Comparison of ENCODE assay signal across 8 cellular contexts in genomic region chr9:134443169-134444039, GRCh38.
DNase-seq lines count a peak whose midpoint lies in the region; TF ChIP-seq lines count a peak whose summit lies in the region.

No MANE protein-coding gene starts in this region.

- H3K4me3 ChIP-seq in BE2C (ENCODE audit: low read depth, low read length): peak overlapping the region; percentile 45
- peak overlapping the region; percentile 63 for H3K4me3 ChIP-seq in OCI-LY3 (ENCODE audit: low read length)
- H3K4me3 ChIP-seq in mucosa of rectum (ENCODE audit: low read length in 2 of 2): no peak overlapping the region

- H3K27ac ChIP-seq in OCI-LY3 (ENCODE audit: low read length) (peak overlapping the region; percentile 24; the same call in 1 of the 2 replicates), mucosa of rectum (ENCODE audit: low read depth in 2 of 2, low read length in 2 of 2) (peak overlapping the region; percentile 37 to 38)

- H3K79me2 ChIP-seq in OCI-LY3 (ENCODE audit: low read length): no peaks in the 10 kb centered on the region

- peak; percentile 95 for TF ChIP-seq CTCF in BE2C (IDR thresholded peaks at IDR 0.05; ENCODE audit: low read depth, low read length)
- TF ChIP-seq CTCF in OCI-LY3 (IDR thresholded peaks at IDR 0.05; ENCODE audit: low read depth, low read length): peak; percentile 97

- H3K4me1 ChIP-seq in BE2C (peaks cover 19% of the 10 kb centered on the region), OCI-LY3 (ENCODE audit: low read length) (peaks cover 23% of the 10 kb centered on the region), mucosa of rectum (ENCODE audit: control insufficient read depth in 2 of 2, insufficient read depth in 2 of 2, low read length in 2 of 2) (peaks cover 7 to 24% of the 10 kb centered on the region in 2 donors)

- peak; percentile 90 for DNase-seq in BE2C
- DNase-seq in GM19238 (ENCODE audit: insufficient read length, low spot score): peak; percentile 98
- DNase-seq in HT-29 (ENCODE audit: low spot score): peak; percentile 90
- DNase-seq in activated T-cell treated with anti-CD3 and anti-CD28 coated beads for 1 hour (ENCODE audit: low read depth): peak; percentile 79
- DNase-seq in epidermal melanocyte (ENCODE audit: insufficient read length, low spot score): peak; percentile 95
- DNase-seq in stimulated activated CD8-positive, alpha-beta memory T cell treated with anti-CD3 and anti-CD28 coated beads, Interleukin-4, amount 100 ng/mL, for 24 hours (ENCODE audit: low read depth): peak; percentile 79

- no peaks in the 10 kb centered on the region for H4K20me1 ChIP-seq in OCI-LY3 (ENCODE audit: insufficient read depth, low read length)

- peak overlapping the region; percentile 63 for H3K9ac ChIP-seq in OCI-LY3 (ENCODE audit: low read length)
- no peak overlapping the region for H3K9ac ChIP-seq in mucosa of rectum (ENCODE audit: low read depth in 1 of 2, low read length in 2 of 2)

- no peaks in the 10 kb centered on the region for H3K27me3 ChIP-seq in BE2C
- peaks cover 7% of the 10 kb centered on the region; the same call in 1 of the 2 replicates for H3K27me3 ChIP-seq in OCI-LY3 (ENCODE audit: low read depth, low read length)
- H3K27me3 ChIP-seq in mucosa of rectum (ENCODE audit: control insufficient read depth in 2 of 2, insufficient read depth in 2 of 2, low read length in 2 of 2): peaks cover 4 to 6% of the 10 kb centered on the region in 2 donors

- peak overlapping the region; percentile 72 for H3K4me2 ChIP-seq in OCI-LY3 (ENCODE audit: low read length)

- peaks cover under 1% of the 10 kb centered on the region; the same call in 1 of the 2 replicates for H3K9me3 ChIP-seq in BE2C
- H3K9me3 ChIP-seq in OCI-LY3 (ENCODE audit: insufficient read depth, low read length): no peaks in the 10 kb centered on the region
- H3K9me3 ChIP-seq in mucosa of rectum (ENCODE audit: control insufficient read depth in 2 of 2, low read length in 2 of 2): no peaks in the 10 kb centered on the region

- H2AFZ ChIP-seq in OCI-LY3 (ENCODE audit: low read depth, low read length): peak overlapping the region; percentile 50; the same call in 1 of the 2 replicates

- H3K36me3 ChIP-seq in BE2C (no peaks in the 10 kb centered on the region), OCI-LY3 (replicated peaks; ENCODE audit: low read depth, low read length) (no peaks in the 10 kb centered on the region), mucosa of rectum (ENCODE audit: control insufficient read depth in 2 of 2, insufficient read depth in 2 of 2, low read length in 2 of 2) (no peaks in the 10 kb centered on the region)

Comparison
In these comparisons a context has a peak if more than half of its experiments do, and no peak if none do; other contexts are left out.
1. H3K4me3 ChIP-seq: peak in BE2C (single experiment) and OCI-LY3 (single experiment); none in mucosa of rectum (0 of 2).
2. Peak in every context shown above with its lines, with median percentiles within 50 percentile points of each other: DNase-seq.